Comparison of ENCODE assay signal across 9 cellular contexts in genomic region chr21:45534591-45535331, GRCh38. TPM values are rescaled to one million over a fixed set of nuclear protein-coding genes. Genes with fewer than 3 reads are reported as not detected.
DNase-seq lines count a peak whose midpoint lies in the region; ATAC-seq lines count a peak whose summit lies in the region.
"Had no signal": no experiment of that assay in that cellular context is flagged by ENCODE, and none has a peak within 500 bp of the region (broad histone marks: within the 10 kb centered on the region; RNA-seq: fewer than 3 reads in every experiment).

No MANE protein-coding gene starts in this region.

- ATAC-seq in memory B cell (ENCODE audit: low read depth) (no peak), GM18909 (IDR thresholded peaks at IDR 0.05; ENCODE audit: poor library complexity, unreplicated experiment) (no peak), GM21360 (IDR thresholded peaks at IDR 0.05; ENCODE audit: unreplicated experiment) (no peak), HG03139 (IDR thresholded peaks at IDR 0.05; ENCODE audit: unreplicated experiment) (no peak)

- H3K36me3 Mint-ChIP-seq in activated naive CD4-positive, alpha-beta T cell treated with anti-CD3 and anti-CD28 coated beads for 36 hours (ENCODE audit: low read depth), result peaks cover 21% of the 10 kb centered on the region
- no peaks in the 10 kb centered on the region for H3K36me3 Mint-ChIP-seq in memory B cell

- H3K4me3 Mint-ChIP-seq in activated naive CD4-positive, alpha-beta T cell treated with anti-CD3 and anti-CD28 coated beads for 36 hours, result no peak overlapping the region
- peak overlapping the region; percentile 28 for H3K4me3 Mint-ChIP-seq in memory B cell

- CTCF ChIA-PET in activated naive CD4-positive, alpha-beta T cell treated with anti-CD3 and anti-CD28 coated beads for 36 hours (lab: Charles Lee), result no interaction called here

- intact Hi-C loops in activated naive CD4-positive, alpha-beta T cell treated with anti-CD3 and anti-CD28 coated beads for 36 hours (cut with micrococcal nuclease), result no loop called here

- DNase-seq in activated naive CD4-positive, alpha-beta T cell treated with anti-CD3 and anti-CD28 coated beads, Interleukin-2, amount 50 U/mL, for 16 hours, result peak; percentile 11
- DNase-seq in activated naive CD4-positive, alpha-beta T cell treated with anti-CD3 and anti-CD28 coated beads for 36 hours, result no peak
- DNase-seq in dermis blood vessel endothelial cell, result peak; percentile 64
- no peak for DNase-seq in memory B cell (ENCODE audit: low spot score in 2 of 2)
- DNase-seq in ureter (ENCODE audit: low spot score), result peak; percentile 48
- DNase-seq: stimulated activated naive CD4-positive, alpha-beta T cell treated with Interleukin-2 at 50 U/mL for 16 hours had no signal

- no peak overlapping the region for H3K27ac Mint-ChIP-seq in activated naive CD4-positive, alpha-beta T cell treated with anti-CD3 and anti-CD28 coated beads for 36 hours
- no peak overlapping the region for H3K27ac Mint-ChIP-seq in memory B cell

- H3K9me3 Mint-ChIP-seq in activated naive CD4-positive, alpha-beta T cell treated with anti-CD3 and anti-CD28 coated beads for 36 hours, result no peaks in the 10 kb centered on the region
- no peaks in the 10 kb centered on the region for H3K9me3 Mint-ChIP-seq in memory B cell

- no peaks in the 10 kb centered on the region for H3K27me3 Mint-ChIP-seq in activated naive CD4-positive, alpha-beta T cell treated with anti-CD3 and anti-CD28 coated beads for 36 hours (ENCODE audit: low read depth)
- no peaks in the 10 kb centered on the region for H3K27me3 Mint-ChIP-seq in memory B cell

- peaks cover 30% of the 10 kb centered on the region for H3K4me1 Mint-ChIP-seq in activated naive CD4-positive, alpha-beta T cell treated with anti-CD3 and anti-CD28 coated beads for 36 hours (ENCODE audit: low read depth)
- peaks cover 17% of the 10 kb centered on the region for H3K4me1 Mint-ChIP-seq in memory B cell

RNA-seq across cellular contexts. Expression of gene SLC19A1, which starts 7.5 kb away (rescaled TPM):
- total RNA-seq in activated naive CD4-positive, alpha-beta T cell treated with anti-CD3 and anti-CD28 coated beads for 36 hours, result 10 to 100 TPM; 32.2 to 33.0 TPM
- 5.8 and 13.5 TPM in 2 replicates for total RNA-seq in dermis blood vessel endothelial cell
- 23.0 TPM for total RNA-seq in ureter

Comparison
In these comparisons a context has a peak if more than half of its experiments do, and no peak if none do; other contexts are left out.
1. DNase-seq: peak in activated naive CD4-positive, alpha-beta T cell treated with anti-CD3 and anti-CD28 coated beads, Interleukin-2, amount 50 U/mL, for 16 hours (single experiment), dermis blood vessel endothelial cell (single experiment) and ureter (single experiment); none in activated naive CD4-positive, alpha-beta T cell treated with anti-CD3 and anti-CD28 coated beads for 36 hours (single experiment) and memory B cell (0 of 2).